1 cellular context compared by ENCODE assay signal in genomic region chr9:121322737-121323448, GRCh38.
TF ChIP-seq lines count a peak whose summit lies in the region.

No MANE protein-coding gene starts in this region.

TF ChIP-seq in HCT116, 20 proteins besides CTCF, POLR2A, EP300 and RAD21 (continued from another document):
- TF ChIP-seq, protein P1, sequence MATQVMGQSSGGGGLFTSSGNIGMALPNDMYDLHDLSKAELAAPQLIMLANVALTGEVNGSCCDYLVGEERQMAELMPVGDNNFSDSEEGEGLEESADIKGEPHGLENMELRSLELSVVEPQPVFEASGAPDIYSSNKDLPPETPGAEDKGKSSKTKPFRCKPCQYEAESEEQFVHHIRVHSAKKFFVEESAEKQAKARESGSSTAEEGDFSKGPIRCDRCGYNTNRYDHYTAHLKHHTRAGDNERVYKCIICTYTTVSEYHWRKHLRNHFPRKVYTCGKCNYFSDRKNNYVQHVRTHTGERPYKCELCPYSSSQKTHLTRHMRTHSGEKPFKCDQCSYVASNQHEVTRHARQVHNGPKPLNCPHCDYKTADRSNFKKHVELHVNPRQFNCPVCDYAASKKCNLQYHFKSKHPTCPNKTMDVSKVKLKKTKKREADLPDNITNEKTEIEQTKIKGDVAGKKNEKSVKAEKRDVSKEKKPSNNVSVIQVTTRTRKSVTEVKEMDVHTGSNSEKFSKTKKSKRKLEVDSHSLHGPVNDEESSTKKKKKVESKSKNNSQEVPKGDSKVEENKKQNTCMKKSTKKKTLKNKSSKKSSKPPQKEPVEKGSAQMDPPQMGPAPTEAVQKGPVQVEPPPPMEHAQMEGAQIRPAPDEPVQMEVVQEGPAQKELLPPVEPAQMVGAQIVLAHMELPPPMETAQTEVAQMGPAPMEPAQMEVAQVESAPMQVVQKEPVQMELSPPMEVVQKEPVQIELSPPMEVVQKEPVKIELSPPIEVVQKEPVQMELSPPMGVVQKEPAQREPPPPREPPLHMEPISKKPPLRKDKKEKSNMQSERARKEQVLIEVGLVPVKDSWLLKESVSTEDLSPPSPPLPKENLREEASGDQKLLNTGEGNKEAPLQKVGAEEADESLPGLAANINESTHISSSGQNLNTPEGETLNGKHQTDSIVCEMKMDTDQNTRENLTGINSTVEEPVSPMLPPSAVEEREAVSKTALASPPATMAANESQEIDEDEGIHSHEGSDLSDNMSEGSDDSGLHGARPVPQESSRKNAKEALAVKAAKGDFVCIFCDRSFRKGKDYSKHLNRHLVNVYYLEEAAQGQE (IDR thresholded peaks at IDR 0.05; ENCODE audit: low read depth) = no peak
- TF ChIP-seq TCF7L2 (IDR thresholded peaks at IDR 0.05; ENCODE audit: borderline replicate concordance, extremely low read depth, insufficient read depth, insufficient read length) (no peak), SP1 (IDR thresholded peaks at IDR 0.05; ENCODE audit: low read depth) (no peak), ZNF274 (IDR thresholded peaks at IDR 0.05; ENCODE audit: low read depth, low read length) (no peak), ZFX (IDR thresholded peaks at IDR 0.05) (no peak), CBX3 (IDR thresholded peaks at IDR 0.05; ENCODE audit: low read depth) (no peak)
